ENCODE assay signal across 8 cellular contexts in the genomic region with DNA sequence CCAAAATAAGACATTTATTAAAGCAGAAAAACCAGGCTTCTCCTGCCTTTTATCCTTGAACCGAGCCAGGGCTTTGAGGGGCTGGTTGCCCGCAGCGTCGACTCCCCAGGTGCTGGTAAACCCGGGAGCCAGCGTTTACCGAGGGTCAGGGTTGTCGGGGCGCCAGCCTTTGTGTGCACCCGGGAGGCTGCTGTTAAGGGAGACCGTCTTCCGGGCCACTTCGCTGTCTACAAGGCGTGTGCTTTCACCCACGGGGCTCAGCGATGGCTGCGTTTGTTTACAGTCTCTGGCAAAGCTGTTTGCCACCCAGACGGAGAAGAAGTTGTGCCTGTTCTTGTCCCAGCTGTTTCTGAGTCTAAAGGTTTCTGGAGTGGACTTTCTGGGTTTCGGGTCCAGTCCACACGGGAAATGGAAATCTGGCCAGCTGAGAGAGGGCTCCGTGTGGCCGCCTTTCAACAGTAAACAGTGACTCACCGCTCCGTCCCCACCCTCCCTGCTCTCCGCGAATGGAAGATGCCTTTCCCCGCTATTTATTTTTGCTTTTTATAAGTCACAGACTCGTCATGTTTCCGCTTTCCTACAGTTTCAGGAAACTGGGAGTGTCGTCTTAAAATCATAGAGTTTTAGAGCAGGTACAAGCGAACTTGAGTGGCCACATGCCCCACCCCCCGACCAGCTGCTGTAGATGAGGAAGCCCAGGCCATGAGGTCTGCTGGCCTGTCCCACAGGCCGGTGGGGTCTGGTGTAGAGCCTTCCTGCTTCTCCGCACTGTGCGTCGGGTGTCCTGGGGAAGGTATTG. TPM values are rescaled to one million over a fixed set of nuclear protein-coding genes. Genes with fewer than 3 reads are reported as not detected.
DNase-seq lines count a peak whose midpoint lies in the region; ATAC-seq, FAIRE-seq and TF ChIP-seq lines count a peak whose summit lies in the region.

No MANE protein-coding gene starts in this region.

- intact Hi-C loops in testis (cut with DNase I; ENCODE audit: low total_unique reads): no loop called here

- H2AFZ ChIP-seq in fibroblast of lung (ENCODE audit: low read length): no peak overlapping the region
- no peak overlapping the region for H2AFZ ChIP-seq in neuron (ENCODE audit: low read depth, low read length)

- H3K4me1 Mint-ChIP-seq in activated T-cell treated with anti-CD3 and anti-CD28 coated beads, Interleukin-2, amount 50 U/mL, for 72 hours (ENCODE audit: low read depth): peaks cover 25% of the 10 kb centered on the region

- H3K4me3 Mint-ChIP-seq in activated T-cell treated with anti-CD3 and anti-CD28 coated beads, Interleukin-2, amount 50 U/mL, for 72 hours: peak overlapping the region; percentile 89 to 92

- ATAC-seq in activated T-cell treated with anti-CD3 and anti-CD28 coated beads, Interleukin-2, amount 50 U/mL, for 72 hours (replicated peaks in 1 of 2): peak; percentile 50 to 51

- H3K36me3 ChIP-seq in NT2/D1 (ENCODE audit: insufficient read depth, insufficient read length, low read length) (no peaks in the 10 kb centered on the region), fibroblast of lung (ENCODE audit: control insufficient read depth, insufficient read depth, low read length) (peaks cover 8% of the 10 kb centered on the region), neuron (ENCODE audit: insufficient read depth, low read length) (no peaks in the 10 kb centered on the region), testis (ENCODE audit: low read depth, missing control alignments) (no peaks in the 10 kb centered on the region)

- H3K9me3 ChIP-seq in NT2/D1 (ENCODE audit: insufficient read depth, low read length): no peaks in the 10 kb centered on the region
- no peaks in the 10 kb centered on the region for H3K9me3 ChIP-seq in fibroblast of lung (ENCODE audit: control insufficient read depth, insufficient read depth, low read depth, low read length)
- no peaks in the 10 kb centered on the region for H3K9me3 ChIP-seq in neuron (ENCODE audit: low read length)
- no peaks in the 10 kb centered on the region for H3K9me3 ChIP-seq in testis

- DNase-seq in NT2/D1 (ENCODE audit: low read depth, low spot score) (no peak), fibroblast of lung (ENCODE audit: low read depth in 2 of 2) (peak; percentile 90 to 95), testis (peak; percentile 78), RPMI8226 (no peak), NCI-H2227 (lab: John Stamatoyannopoulos, UW; ENCODE audit: unreplicated experiment) (no peak)
- DNase-seq in activated T-cell treated with anti-CD3 and anti-CD28 coated beads, Interleukin-2, amount 50 U/mL, for 72 hours: peak; percentile 54 to 56

- H3K4me2 ChIP-seq in fibroblast of lung (ENCODE audit: extremely low read depth, insufficient read depth, low read length): peak overlapping the region; percentile 98

- peaks cover 45% of the 10 kb centered on the region for H3K79me2 ChIP-seq in fibroblast of lung (ENCODE audit: control insufficient read depth, insufficient read depth, low read length)

- no peaks in the 10 kb centered on the region for H4K20me1 ChIP-seq in fibroblast of lung (ENCODE audit: control insufficient read depth, extremely low read depth, insufficient read depth, low read length)

- peak overlapping the region; percentile 29 for H3K9ac ChIP-seq in NT2/D1 (ENCODE audit: insufficient read length, low read depth)
- peak overlapping the region; percentile 89 for H3K9ac ChIP-seq in fibroblast of lung (ENCODE audit: insufficient read depth, low read length)

- 36% methylated on average over 32 to 36 of the region's 36 CpGs for WGBS in testis, 2 donors

- H3K4me3 ChIP-seq in NT2/D1 (ENCODE audit: insufficient read length, low read depth) (peak overlapping the region; percentile 50), fibroblast of lung (replicated peaks in 1 of 4; ENCODE audit: control extremely low read depth in 1 of 4, insufficient read depth in 1 of 4, low read depth in 3 of 4, low read length in 4 of 4) (peak overlapping the region; percentile 71 to 75 (median 73)), neuron (ENCODE audit: low read length) (peak overlapping the region; percentile 47), testis (peak overlapping the region in 1 of 2 donors; percentile 49)

- peak; percentile 87 for FAIRE-seq in G401.6 (lab: Jason Lieb, UNC)

- H3K27me3 Mint-ChIP-seq in activated T-cell treated with anti-CD3 and anti-CD28 coated beads, Interleukin-2, amount 50 U/mL, for 72 hours (ENCODE audit: low read depth): no peaks in the 10 kb centered on the region

- peak overlapping the region; percentile 91 for H3K27ac Mint-ChIP-seq in activated T-cell treated with anti-CD3 and anti-CD28 coated beads, Interleukin-2, amount 50 U/mL, for 72 hours

- peak overlapping the region; percentile 99 for H3K27ac ChIP-seq in fibroblast of lung (ENCODE audit: insufficient read depth, low read length)
- peak overlapping the region; percentile 78 to 90 for H3K27ac ChIP-seq in testis

- TF ChIP-seq CTCF in fibroblast of lung (conservative IDR thresholded peaks at IDR 0.05 in 1 of 2, IDR thresholded peaks at IDR 0.05 in 1 of 2; ENCODE audit: low read depth in 1 of 2, low read length in 2 of 2) (no peak), testis (IDR thresholded peaks at IDR 0.05) (no peak)

- H3K9me3 Mint-ChIP-seq in activated T-cell treated with anti-CD3 and anti-CD28 coated beads, Interleukin-2, amount 50 U/mL, for 72 hours: no peaks in the 10 kb centered on the region

- H3K27me3 ChIP-seq in NT2/D1 (ENCODE audit: insufficient read depth, insufficient read length) (peaks cover 19% of the 10 kb centered on the region), fibroblast of lung (ENCODE audit: control insufficient read depth, insufficient read depth, low read length) (no peaks in the 10 kb centered on the region), neuron (ENCODE audit: insufficient read depth, low read length) (no peaks in the 10 kb centered on the region), testis (no peaks in the 10 kb centered on the region)

- TF ChIP-seq POLR2A in testis (IDR thresholded peaks at IDR 0.05): no peak

- no peaks in the 10 kb centered on the region for H3K36me3 Mint-ChIP-seq in activated T-cell treated with anti-CD3 and anti-CD28 coated beads, Interleukin-2, amount 50 U/mL, for 72 hours (ENCODE audit: insufficient read depth in 2 of 2)

- H3K4me1 ChIP-seq in NT2/D1 (ENCODE audit: insufficient read depth, insufficient read length): peaks cover 54% of the 10 kb centered on the region
- H3K4me1 ChIP-seq in fibroblast of lung (ENCODE audit: control insufficient read depth, extremely low read depth, insufficient read depth, low read length): peaks cover 32% of the 10 kb centered on the region
- peaks cover 59% of the 10 kb centered on the region for H3K4me1 ChIP-seq in neuron (ENCODE audit: insufficient read depth, low read length)
- peaks cover 31% of the 10 kb centered on the region for H3K4me1 ChIP-seq in testis

RNA-seq across cellular contexts. Expression of a gene that starts 2.2 kb away (rescaled TPM):
- total RNA-seq in activated T-cell treated with anti-CD3 and anti-CD28 coated beads, Interleukin-2, amount 50 U/mL, for 72 hours: 10 to 100 TPM; 27.0 to 30.7 TPM
- 14.6 and 18.0 TPM in 2 replicates for total RNA-seq in fibroblast of lung
- polyA plus RNA-seq in fibroblast of lung: 3.2 TPM in 2 replicates
- 11.9 and 15.1 TPM in 2 replicates for polyA plus RNA-seq in fibroblast of lung (2012)
- 4.1 and 4.6 TPM in 2 replicates for polyA minus RNA-seq in fibroblast of lung (ENCODE audit: low replicate concordance)
- 10 to 100 TPM; 17.9 to 25.8 TPM for total RNA-seq in testis
- polyA plus RNA-seq in testis (ENCODE audit: insufficient read depth, low read depth, low replicate concordance): 15.0 TPM

RNA-seq across cellular contexts. Expression of a gene that starts 23.4 kb away (rescaled TPM):
- under 1 TPM in 1 of 2 donors, not detected in 1; 0.10 TPM for total RNA-seq in activated T-cell treated with anti-CD3 and anti-CD28 coated beads, Interleukin-2, amount 50 U/mL, for 72 hours
- total RNA-seq in fibroblast of lung (under 0.01 TPM in 2 replicates), testis (10 to 100 TPM; 18.7 to 20.9 TPM)
- polyA plus RNA-seq in fibroblast of lung (0.05 and 0.10 TPM in 2 replicates), testis (ENCODE audit: insufficient read depth, low read depth, low replicate concordance) (7.1 TPM)
- 0.09 and 0.36 TPM in 2 replicates for polyA plus RNA-seq in fibroblast of lung (2012)
- 3.0 TPM in 1 of 2 replicates, not detected in the other for polyA minus RNA-seq in fibroblast of lung (ENCODE audit: low replicate concordance)

RNA-seq across cellular contexts. Expression of a gene that starts 28.5 kb away (rescaled TPM):
- total RNA-seq in activated T-cell treated with anti-CD3 and anti-CD28 coated beads, Interleukin-2, amount 50 U/mL, for 72 hours: 10 to 100 TPM; 57.0 to 63.9 TPM
- total RNA-seq in fibroblast of lung (22.9 and 35.5 TPM in 2 replicates), testis (100 to 1,000 TPM; 142 to 185 TPM)
- polyA plus RNA-seq in fibroblast of lung (7.1 and 16.2 TPM in 2 replicates), testis (ENCODE audit: insufficient read depth, low read depth, low replicate concordance) (142 TPM)
- polyA plus RNA-seq in fibroblast of lung (2012): 32.9 and 58.5 TPM in 2 replicates
- polyA minus RNA-seq in fibroblast of lung (ENCODE audit: low replicate concordance): 43.6 and 98.3 TPM in 2 replicates

RNA-seq across cellular contexts. Expression of a gene that starts 37.2 kb away (rescaled TPM):
- 10 to 100 TPM; 49.7 to 53.6 TPM for total RNA-seq in activated T-cell treated with anti-CD3 and anti-CD28 coated beads, Interleukin-2, amount 50 U/mL, for 72 hours
- total RNA-seq in fibroblast of lung (19.3 and 21.3 TPM in 2 replicates), testis (10 to 100 TPM; 39.1 to 44.5 TPM)
- polyA plus RNA-seq in fibroblast of lung (24.6 and 31.3 TPM in 2 replicates), testis (ENCODE audit: insufficient read depth, low read depth, low replicate concordance) (23.7 TPM)
- polyA plus RNA-seq in fibroblast of lung (2012): 23.8 and 35.5 TPM in 2 replicates
- polyA minus RNA-seq in fibroblast of lung (ENCODE audit: low replicate concordance): 7.0 and 9.2 TPM in 2 replicates

Comparison
In these comparisons a context has a peak if more than half of its experiments do, and no peak if none do; other contexts are left out.
1. DNase-seq: peak in activated T-cell treated with anti-CD3 and anti-CD28 coated beads, Interleukin-2, amount 50 U/mL, for 72 hours (2 of 2), fibroblast of lung (2 of 2) and testis (single experiment); none in NT2/D1 (single experiment), RPMI8226 (single experiment) and NCI-H2227 (single experiment).
2. RNA of a gene that starts 23.4 kb away (total RNA-seq): 18.7 to 20.9 TPM in testis; 0.10 TPM in activated T-cell treated with anti-CD3 and anti-CD28 coated beads, Interleukin-2, amount 50 U/mL, for 72 hours and under 0.01 TPM in fibroblast of lung; every median in the first group is over 10 times any median in the second.